ENCODE assay signal across 9 cellular contexts in the genomic region with DNA sequence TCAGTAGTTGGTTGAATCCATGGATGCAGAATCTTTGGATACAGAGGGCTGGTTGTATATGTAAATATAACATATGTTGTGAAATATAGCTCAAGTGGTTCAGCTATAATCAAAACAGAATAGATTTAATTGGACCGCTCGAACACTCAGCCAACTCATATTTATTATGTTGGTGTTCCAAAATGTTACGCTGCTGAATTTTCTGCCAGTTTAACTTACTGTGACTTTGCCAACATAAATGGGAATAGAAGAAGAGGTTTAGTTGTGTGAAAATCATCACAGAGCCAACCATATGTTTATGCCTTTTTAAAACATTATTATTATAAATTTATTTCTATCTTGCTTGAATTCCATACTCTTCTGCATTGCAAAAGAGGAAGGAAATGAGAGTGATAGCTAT.
"Had no signal": no experiment of that assay in that cellular context is flagged by ENCODE, and none has a peak within 500 bp of the region (broad histone marks: within the 10 kb centered on the region; RNA-seq: fewer than 3 reads in every experiment).

No MANE protein-coding gene starts in this region.

- H3K27ac Mint-ChIP-seq: GM23338, H9, HFFc6 had no signal

- ATAC-seq: GM23338, HCT116 had no signal

- H3K9me3 Mint-ChIP-seq: GM23338, H9, HFFc6 had no signal

- H3K36me3 ChIP-seq: HAP-1 had no signal

- H3K4me3 ChIP-seq: GM23248, GM23338, HAP-1 had no signal

- H3K4me1 ChIP-seq: HAP-1 had no signal

- DNase-seq: GM23248, GOT3, H7, H9, HCEC 1CT, HFFc6 had no signal

- H3K9me3 ChIP-seq: HAP-1 had no signal

- H3K27ac ChIP-seq: GM23248 had no signal
